ENCODE assay signal across 18 cellular contexts in the genomic region with DNA sequence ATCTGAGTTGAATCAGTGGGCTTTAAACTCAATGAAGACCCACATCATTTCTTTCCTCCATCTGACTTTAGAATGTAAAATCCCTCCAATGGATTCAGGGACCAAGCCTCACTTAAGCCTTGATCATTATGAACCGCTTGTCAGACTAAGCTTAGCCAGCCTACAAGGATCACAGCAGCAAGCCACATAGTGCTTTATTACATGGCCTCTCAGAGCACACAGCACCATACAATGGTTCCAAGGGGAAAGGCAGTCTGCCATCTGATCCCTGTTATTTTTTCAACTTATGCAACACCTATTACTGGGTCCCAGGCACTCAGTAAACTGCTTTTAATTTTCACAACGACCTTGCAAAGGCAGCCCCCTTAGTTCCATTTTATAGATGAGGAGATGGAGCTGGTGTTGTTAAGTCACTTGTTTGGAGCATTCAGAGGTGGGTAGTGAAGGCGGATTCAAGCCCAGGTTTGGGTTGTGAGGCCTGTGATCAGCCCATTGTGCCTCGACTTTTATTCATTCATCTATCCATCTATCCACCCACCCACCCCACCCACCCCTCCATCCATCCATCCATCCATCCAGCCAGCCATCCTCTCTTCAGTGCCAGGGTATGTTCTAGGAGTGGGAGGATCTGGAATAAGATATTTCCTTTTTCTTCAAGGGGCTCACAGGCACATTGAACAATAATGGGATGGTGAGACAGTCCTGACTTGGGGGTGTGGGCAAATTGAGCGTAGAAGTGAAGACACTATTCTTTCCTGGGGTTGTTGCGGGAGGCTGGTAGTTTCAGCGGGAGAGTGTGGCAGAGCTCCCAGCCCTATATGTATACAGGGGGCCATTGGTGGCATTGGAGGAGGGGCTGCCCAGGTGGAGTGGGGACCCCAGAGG.
"Had no signal": no experiment of that assay in that cellular context is flagged by ENCODE, and none has a peak within 500 bp of the region (broad histone marks: within the 10 kb centered on the region; RNA-seq: fewer than 3 reads in every experiment).

No MANE protein-coding gene starts in this region.

- H3K4me1 ChIP-seq: colonic mucosa, suprapubic skin, thyroid gland had no signal

- ATAC-seq: left colon; naive thymus-derived CD4-positive, alpha-beta T cell; right cardiac atrium had no signal

- H3K36me3 Mint-ChIP-seq: naive thymus-derived CD4-positive, alpha-beta T cell; type B pancreatic cell had no signal

- H3K27ac Mint-ChIP-seq: naive thymus-derived CD4-positive, alpha-beta T cell; nephron progenitor cell; progenitor cell of endocrine pancreas; type B pancreatic cell had no signal

- DNase-seq: colonic mucosa; dermis blood vessel endothelial cell; effector CD4-positive, alpha-beta T cell; foreskin melanocyte; left colon; naive thymus-derived CD4-positive, alpha-beta T cell; nephron progenitor cell; nucleus accumbens; ovary; right cardiac atrium; stimulated activated CD4-positive, alpha-beta T cell treated with anti-CD3 and anti-CD28 coated beads, Interleukin-2, amount 100 ng/mL, for 48 hours; stimulated activated naive CD4-positive, alpha-beta T cell treated with Interleukin-2 at 50 U/mL for 16 hours; thyroid gland had no signal

- H3K27ac ChIP-seq: colonic mucosa, hepatocyte, ovary, suprapubic skin, thyroid gland had no signal

- H3K4me2 ChIP-seq: hepatocyte, smooth muscle cell had no signal

- H3K27me3 Mint-ChIP-seq: type B pancreatic cell had no signal

- H3K79me2 ChIP-seq: hepatocyte had no signal

- H3K9me3 Mint-ChIP-seq: naive thymus-derived CD4-positive, alpha-beta T cell; type B pancreatic cell had no signal

- H3K27me3 ChIP-seq: colonic mucosa, hepatocyte, ovary, suprapubic skin, thyroid gland had no signal

- H3K36me3 ChIP-seq: colonic mucosa, ovary, suprapubic skin, thyroid gland had no signal

- H3K4me3 Mint-ChIP-seq: naive thymus-derived CD4-positive, alpha-beta T cell; nephron progenitor cell; type B pancreatic cell had no signal

- H3K4me1 Mint-ChIP-seq: naive thymus-derived CD4-positive, alpha-beta T cell had no signal

- H3K4me3 ChIP-seq: colonic mucosa, hepatocyte, ovary, smooth muscle cell, suprapubic skin, thyroid gland had no signal
